Comparison of ENCODE assay signal across 12 cellular contexts in the genomic region with DNA sequence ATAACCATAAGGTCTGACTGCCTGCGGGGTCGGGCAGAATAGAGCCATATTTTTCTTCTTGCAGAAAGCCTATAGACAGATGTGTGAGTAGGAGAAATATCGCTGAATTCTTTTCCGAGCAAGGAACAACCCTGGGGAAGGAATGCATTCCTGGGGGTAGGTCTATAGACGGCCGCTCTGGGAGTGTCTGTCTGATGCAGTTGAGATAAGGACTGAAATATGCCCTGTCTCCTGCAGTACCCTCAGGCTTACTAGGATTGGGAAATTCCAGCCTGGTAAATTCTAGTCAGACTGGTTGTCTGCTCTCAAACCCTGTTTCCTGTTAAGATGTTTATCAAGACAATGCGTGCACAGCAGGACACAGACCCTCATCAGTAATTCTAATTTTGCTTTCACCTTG. TPM values are rescaled to one million over a fixed set of nuclear protein-coding genes. Genes with fewer than 3 reads are reported as not detected.
DNase-seq lines count a peak whose midpoint lies in the region; ATAC-seq and TF ChIP-seq lines count a peak whose summit lies in the region.
"Not testable (repeated sequence)": the region's sequence is repeated elsewhere in the genome, so short reads cannot be mapped to it uniquely, and the experiment has no call there.
"Had no signal": no experiment of that assay in that cellular context is flagged by ENCODE, and none has a peak within 500 bp of the region (broad histone marks: within the 10 kb centered on the region; RNA-seq: fewer than 3 reads in every experiment).

No MANE protein-coding gene starts in this region.

- H3K27ac ChIP-seq in HEK293 (ENCODE audit: extremely low read depth, low read depth, low read length); mammary epithelial cell (ENCODE audit: insufficient read depth, low read depth, low read length); endodermal cell (ENCODE audit: low read depth, low read length); mesendoderm (ENCODE audit: low read depth, low read length): not testable (repeated sequence)

- BruUV-seq in Calu3 (replicated peaks; lab: Mats Ljungman, UMichigan); mammary epithelial cell (replicated peaks; lab: Mats Ljungman, UMichigan): not testable (repeated sequence)

- WGBS in mammary epithelial cell (ENCODE audit: low coverage, missing lambda C conversion rate): 53% methylated on average over 7 of the region's 7 CpGs
- 94 to 100% methylated on average over 4 to 7 of the region's 7 CpGs for WGBS in endodermal cell (ENCODE audit: insufficient coverage in 1 of 2, insufficient read length in 1 of 2), 2 experiments
- WGBS in mesendoderm (ENCODE audit: extremely low coverage, insufficient coverage, low lambda C conversion rate): no CpG with 5 or more reads among the region's 7 CpGs

- H3K27me3 ChIP-seq in mammary epithelial cell (ENCODE audit: insufficient read depth, low read length); endodermal cell (ENCODE audit: control insufficient read depth, insufficient read depth, low read length, poor library complexity, severe bottlenecking); mesendoderm (ENCODE audit: insufficient read depth, low read length, poor library complexity): not testable (repeated sequence)

- H3K9ac ChIP-seq in mammary epithelial cell (ENCODE audit: insufficient read depth, low read length); endodermal cell (ENCODE audit: extremely low read depth, low read length, poor library complexity, severe bottlenecking); mesendoderm (ENCODE audit: low read length): not testable (repeated sequence)

- not testable (repeated sequence) for H3K4me1 ChIP-seq in HEK293 (ENCODE audit: control insufficient read depth, insufficient read depth, low read length); mammary epithelial cell (ENCODE audit: insufficient read depth, low read length); endodermal cell (ENCODE audit: control insufficient read depth, insufficient read depth, low read length); mesendoderm (ENCODE audit: control insufficient read depth, low read depth, low read length)

- not testable (repeated sequence) for H3K4me2 ChIP-seq in mammary epithelial cell (ENCODE audit: insufficient read depth, low read depth, low read length); mesendoderm (ENCODE audit: low read length)

- intact Hi-C loops in Calu3 (cut with micrococcal nuclease; ENCODE audit: unreplicated experiment): loop anchor here (1.0 to 5.0 kb wide), 4 partner anchors 16 to 104 kb away; no protein-coding TSS in a partner anchor
- intact Hi-C loops in mammary epithelial cell (cut with micrococcal nuclease): not testable (repeated sequence)

- not testable (repeated sequence) for H3K27me3 Mint-ChIP-seq in Calu3 (ENCODE audit: unreplicated experiment); activated T-cell treated with anti-CD3 and anti-CD28 coated beads, Interleukin-2, amount 50 U/mL, for 72 hours (ENCODE audit: low read depth); endodermal cell (ENCODE audit: insufficient read depth)

- H3K79me1 ChIP-seq in mesendoderm (ENCODE audit: low read length): not testable (repeated sequence)

- not testable (repeated sequence) for H3K23ac ChIP-seq in mesendoderm (ENCODE audit: low read length)

- H4K20me1 ChIP-seq in mammary epithelial cell (ENCODE audit: insufficient read depth, low read length): not testable (repeated sequence)

- peak overlapping the region; percentile 16 for H3K4me3 Mint-ChIP-seq in Calu3 (ENCODE audit: low read depth, unreplicated experiment)
- H3K4me3 Mint-ChIP-seq in activated T-cell treated with anti-CD3 and anti-CD28 coated beads, Interleukin-2, amount 50 U/mL, for 72 hours; endodermal cell; stimulated activated effector memory CD8-positive, alpha-beta T cell treated with anti-CD3 and anti-CD28 coated beads, Interleukin-12 subunit alpha, Interleukin-12 subunit beta, amount 100 ng/mL, for 72 hours: not testable (repeated sequence)

- H3K18ac ChIP-seq in mesendoderm (ENCODE audit: low read length): not testable (repeated sequence)

- H2BK5ac ChIP-seq in mesendoderm (ENCODE audit: low read length): not testable (repeated sequence)

- not testable (repeated sequence) for H2BK15ac ChIP-seq in mesendoderm (replicated peaks; ENCODE audit: low read depth)

- H3K36me3 ChIP-seq in HEK293 (ENCODE audit: control insufficient read depth in 2 of 2, insufficient read depth in 1 of 2, low read length in 2 of 2): peaks cover 0 to 17% of the 10 kb centered on the region in 2 experiments; a peak in 1 of 3 replicates
- not testable (repeated sequence) for H3K36me3 ChIP-seq in mammary epithelial cell (ENCODE audit: insufficient read depth, low read length); mesendoderm (ENCODE audit: control insufficient read depth, insufficient read depth, low read length)
- H3K36me3 ChIP-seq in endodermal cell (ENCODE audit: control insufficient read depth, insufficient read depth, low read length): peaks cover 24% of the 10 kb centered on the region

- not testable (repeated sequence) for H3K79me2 ChIP-seq in mammary epithelial cell (ENCODE audit: insufficient read depth, low read length); mesendoderm (ENCODE audit: control insufficient read depth, insufficient read depth, low read length)

- H2AK5ac ChIP-seq in mesendoderm (ENCODE audit: low read length): not testable (repeated sequence)

- not testable (repeated sequence) for H4K5ac ChIP-seq in mesendoderm (ENCODE audit: low read length)

- ATAC-seq in activated T-cell treated with anti-CD3 and anti-CD28 coated beads, Interleukin-2, amount 50 U/mL, for 72 hours (replicated peaks in 1 of 2); stimulated activated effector memory CD8-positive, alpha-beta T cell treated with anti-CD3 and anti-CD28 coated beads, Interleukin-12 subunit alpha, Interleukin-12 subunit beta, amount 100 ng/mL, for 72 hours: not testable (repeated sequence)

- not testable (repeated sequence) for H3K4me3 ChIP-seq in HEK293 (ENCODE audit: low read depth, low read length); mammary epithelial cell (replicated peaks in 1 of 3; ENCODE audit: insufficient read depth in 1 of 3, low read depth in 2 of 3, low read length in 3 of 3); mesendoderm (ENCODE audit: low read length)
- peak overlapping the region; percentile 33 for H3K4me3 ChIP-seq in endodermal cell (ENCODE audit: low read length)

- not testable (repeated sequence) for H2AFZ ChIP-seq in mammary epithelial cell (ENCODE audit: low read depth, low read length)

- peaks cover 42% of the 10 kb centered on the region for H3K4me1 Mint-ChIP-seq in Calu3 (ENCODE audit: low read depth, unreplicated experiment)
- H3K4me1 Mint-ChIP-seq in activated T-cell treated with anti-CD3 and anti-CD28 coated beads, Interleukin-2, amount 50 U/mL, for 72 hours (ENCODE audit: low read depth): peaks cover 14% of the 10 kb centered on the region
- not testable (repeated sequence) for H3K4me1 Mint-ChIP-seq in endodermal cell
- peaks cover 25% of the 10 kb centered on the region for H3K4me1 Mint-ChIP-seq in stimulated activated effector memory CD8-positive, alpha-beta T cell treated with anti-CD3 and anti-CD28 coated beads, Interleukin-12 subunit alpha, Interleukin-12 subunit beta, amount 100 ng/mL, for 72 hours

- H4K8ac ChIP-seq in mesendoderm (ENCODE audit: low read depth, low read length): not testable (repeated sequence)

- H3K9me3 Mint-ChIP-seq in Calu3 (ENCODE audit: low read depth, unreplicated experiment); stimulated activated effector memory CD8-positive, alpha-beta T cell treated with anti-CD3 and anti-CD28 coated beads, Interleukin-12 subunit alpha, Interleukin-12 subunit beta, amount 100 ng/mL, for 72 hours: not testable (repeated sequence)
- H3K9me3 Mint-ChIP-seq in activated T-cell treated with anti-CD3 and anti-CD28 coated beads, Interleukin-2, amount 50 U/mL, for 72 hours: peaks cover 8 to 12% of the 10 kb centered on the region in 2 donors
- peaks cover 52% of the 10 kb centered on the region for H3K9me3 Mint-ChIP-seq in endodermal cell

- not testable (repeated sequence) for H3K4ac ChIP-seq in mesendoderm (ENCODE audit: low read depth, low read length)

- DNase-seq in Calu3 (peak; percentile 75), mammary epithelial cell (peak; percentile 35), mesendoderm (peak; percentile 38)
- not testable (repeated sequence) for DNase-seq in activated T-cell treated with anti-CD3 and anti-CD28 coated beads, Interleukin-2, amount 50 U/mL, for 72 hours; endodermal cell; stimulated activated effector memory CD8-positive, alpha-beta T cell treated with anti-CD3 and anti-CD28 coated beads, Interleukin-12 subunit alpha, Interleukin-12 subunit beta, amount 100 ng/mL, for 72 hours (ENCODE audit: low spot score in 2 of 2)

- H3K27ac Mint-ChIP-seq in Calu3 (ENCODE audit: unreplicated experiment): peak overlapping the region; percentile 86
- peak overlapping the region; percentile 16 for H3K27ac Mint-ChIP-seq in activated T-cell treated with anti-CD3 and anti-CD28 coated beads, Interleukin-2, amount 50 U/mL, for 72 hours
- H3K27ac Mint-ChIP-seq in endodermal cell: not testable (repeated sequence)
- H3K27ac Mint-ChIP-seq in stimulated activated effector memory CD8-positive, alpha-beta T cell treated with anti-CD3 and anti-CD28 coated beads, Interleukin-12 subunit alpha, Interleukin-12 subunit beta, amount 100 ng/mL, for 72 hours: peak overlapping the region; percentile 41

- POLR2A ChIA-PET in HEK293 (lab: Yijun Ruan, JAX): not testable (repeated sequence)

- H3K56ac ChIP-seq in mesendoderm (ENCODE audit: low read length): not testable (repeated sequence)

- not testable (repeated sequence) for H2BK120ac ChIP-seq in mesendoderm (ENCODE audit: low read depth, low read length)

- not testable (repeated sequence) for TF ChIP-seq CTCF in Calu3 (IDR thresholded peaks at IDR 0.05; ENCODE audit: unreplicated experiment); HEK293 (tag by site-specific recombination; IDR thresholded peaks at IDR 0.05); mammary epithelial cell (conservative IDR thresholded peaks at IDR 0.05 in 1 of 2, IDR thresholded peaks at IDR 0.05 in 1 of 2; ENCODE audit: extremely low read depth in 1 of 2, insufficient read depth in 1 of 2, low read depth in 1 of 2, low read length in 2 of 2); endodermal cell (conservative IDR thresholded peaks at IDR 0.05)

- in situ Hi-C loops in mammary epithelial cell (cut with MboI; ENCODE audit: low sequenced_read_pairs in 2 of 2): not testable (repeated sequence)

- CTCF ChIA-PET in Calu3 (lab: Charles Lee): interaction anchor here (0.6 kb wide), 1 partner anchor 14 kb away, joined by 3 read pairs; no protein-coding TSS in a partner anchor
- CTCF ChIA-PET in HEK293 (lab: Yijun Ruan, JAX); mammary epithelial cell (lab: Charles Lee; ENCODE audit: low non-redundant PET): not testable (repeated sequence)

- not testable (repeated sequence) for H3K9me3 ChIP-seq in HEK293 (ENCODE audit: control insufficient read depth, insufficient read depth, low read depth, low read length)
- H3K9me3 ChIP-seq in mammary epithelial cell (replicated peaks; ENCODE audit: insufficient read depth, low read length): peaks cover 14% of the 10 kb centered on the region
- H3K9me3 ChIP-seq in endodermal cell (ENCODE audit: control insufficient read depth, low read length): peaks cover 43% of the 10 kb centered on the region

- dilution Hi-C loops in mammary epithelial cell (cut with HindIII; ENCODE audit: low sequenced_read_pairs): not testable (repeated sequence)

- H3K36me3 Mint-ChIP-seq in Calu3 (ENCODE audit: insufficient read depth, unreplicated experiment) (peaks cover 91% of the 10 kb centered on the region), endodermal cell (ENCODE audit: low read depth) (peaks cover 72% of the 10 kb centered on the region)
- peaks cover 19 to 20% of the 10 kb centered on the region in 2 donors for H3K36me3 Mint-ChIP-seq in activated T-cell treated with anti-CD3 and anti-CD28 coated beads, Interleukin-2, amount 50 U/mL, for 72 hours (ENCODE audit: insufficient read depth in 2 of 2)
- H3K36me3 Mint-ChIP-seq in stimulated activated effector memory CD8-positive, alpha-beta T cell treated with anti-CD3 and anti-CD28 coated beads, Interleukin-12 subunit alpha, Interleukin-12 subunit beta, amount 100 ng/mL, for 72 hours: peaks cover 20% of the 10 kb centered on the region

RNA-seq across cellular contexts. Expression of a gene that starts 18.0 kb away (rescaled TPM):
- 7.3 and 9.5 TPM in 2 replicates for total RNA-seq in Calu3 (2022)
- under 1 TPM in 1 of 2 donors, not detected in 1; 0.35 TPM for total RNA-seq in activated T-cell treated with anti-CD3 and anti-CD28 coated beads, Interleukin-2, amount 50 U/mL, for 72 hours
- under 1 TPM in 1 of 2 donors, not detected in 1; 0.87 TPM for total RNA-seq in mammary epithelial cell
- 1.6 TPM for polyA plus RNA-seq in mammary epithelial cell
- polyA minus RNA-seq in mammary epithelial cell: not detected
- not detected for total RNA-seq in endodermal cell
- not detected for polyA plus RNA-seq in endodermal cell (2013, experiment 1 of 2)
- not detected for polyA plus RNA-seq in endodermal cell (2013, experiment 2 of 2)
- polyA plus RNA-seq in mesendoderm (2013, experiment 1 of 2): 0.11 TPM
- polyA plus RNA-seq in mesendoderm (2013, experiment 2 of 2): 0.08 TPM
- total RNA-seq: A673; CD4-positive, alpha-beta memory T cell; HT1080; LHCN-M2; OCI-LY7 had no signal

RNA-seq across cellular contexts. Expression of a gene that starts 33.0 kb away (rescaled TPM):
- total RNA-seq in Calu3 (2022) (261 and 297 TPM in 2 replicates), mammary epithelial cell (1 to 10 TPM; 2.7 to 6.3 TPM), endodermal cell (10 to 100 TPM; 33.5 to 45.9 TPM)
- 10 to 100 TPM in 1 of 2 donors, 1 to 10 TPM in 1; 6.3 to 11.5 TPM for total RNA-seq in activated T-cell treated with anti-CD3 and anti-CD28 coated beads, Interleukin-2, amount 50 U/mL, for 72 hours
- polyA plus RNA-seq in mammary epithelial cell: 2.1 TPM
- 13.1 TPM for polyA minus RNA-seq in mammary epithelial cell
- 16.2 TPM for polyA plus RNA-seq in endodermal cell (2013, experiment 1 of 2)
- polyA plus RNA-seq in endodermal cell (2013, experiment 2 of 2): 8.3 TPM
- polyA plus RNA-seq in mesendoderm (2013, experiment 1 of 2): 38.8 TPM
- 37.6 TPM for polyA plus RNA-seq in mesendoderm (2013, experiment 2 of 2)

RNA-seq across cellular contexts. Expression of a gene that starts 44.6 kb away (rescaled TPM):
- 157 and 269 TPM in 2 replicates for total RNA-seq in Calu3 (2022)
- 100 to 1,000 TPM in 1 of 2 donors, 10 to 100 TPM in 1; 60.6 to 101 TPM for total RNA-seq in activated T-cell treated with anti-CD3 and anti-CD28 coated beads, Interleukin-2, amount 50 U/mL, for 72 hours
- total RNA-seq in mammary epithelial cell: 1 to 10 TPM in 1 of 2 donors, under 1 TPM in 1; 0.67 to 1.3 TPM
- 3.5 TPM for polyA plus RNA-seq in mammary epithelial cell
- polyA minus RNA-seq in mammary epithelial cell: not detected
- total RNA-seq in endodermal cell: under 1 TPM in 1 of 2 donors, not detected in 1; 0.58 TPM
- not detected for polyA plus RNA-seq in endodermal cell (2013, experiment 1 of 2)
- not detected for polyA plus RNA-seq in endodermal cell (2013, experiment 2 of 2)
- polyA plus RNA-seq in mesendoderm (2013, experiment 1 of 2): 0.39 TPM
- polyA plus RNA-seq in mesendoderm (2013, experiment 2 of 2): 0.38 TPM

Comparison
In these comparisons a context has a peak if more than half of its experiments do, and no peak if none do; other contexts are left out.
1. RNA of a gene that starts 44.6 kb away (total RNA-seq): 157 to 269 TPM in Calu3 and 60.6 to 101 TPM in activated T-cell treated with anti-CD3 and anti-CD28 coated beads, Interleukin-2, amount 50 U/mL, for 72 hours; 0.67 to 1.3 TPM in mammary epithelial cell and 0.58 TPM in endodermal cell; every median in the first group is over 10 times any median in the second.